Comparison of ENCODE assay signal across 34 cellular contexts in the genomic region with DNA sequence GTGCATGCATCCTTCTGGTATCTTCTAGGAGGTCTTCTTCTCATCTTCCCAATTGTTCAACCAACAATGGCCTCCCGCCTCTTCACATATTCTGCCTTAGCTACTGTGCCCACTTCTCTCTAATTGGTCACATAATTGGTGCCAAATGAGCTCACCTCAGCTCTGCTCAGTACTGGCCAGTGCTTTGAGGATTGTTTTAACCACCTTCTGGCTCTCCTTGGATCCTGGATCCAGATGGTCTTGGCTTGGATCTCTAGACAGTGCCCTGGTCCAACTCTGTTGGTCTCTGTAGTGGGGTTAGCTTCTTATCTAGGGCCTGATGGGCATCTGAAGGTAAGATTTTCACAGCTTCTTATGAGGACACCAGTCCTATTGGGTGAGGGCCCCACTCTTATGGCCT.
"Had no signal": no experiment of that assay in that cellular context is flagged by ENCODE, and none has a peak within 500 bp of the region (broad histone marks: within the 10 kb centered on the region; RNA-seq: fewer than 3 reads in every experiment).

No MANE protein-coding gene starts in this region.

- DNase-seq: Karpas-422, Kasumi-1, MG63, MM.1S, MV-4-11, NCI-H1048, NCI-H1092, NCI-H1092 treated with DMSO at 0.1 percent for 48 hours, NCI-H1105, NCI-H1105 treated with DMSO at 0.1 percent for 48 hours, NCI-H1417, NCI-H1417 treated with DMSO at 0.1 percent for 48 hours, NCI-H1436, NCI-H1436 treated with DMSO at 0.1 percent for 48 hours, NCI-H146, NCI-H1694, NCI-H1694 treated with DMSO at 0.1 percent for 48 hours, NCI-H187, NCI-H187 treated with DMSO at 0.1 percent for 48 hours, NCI-H1930, NCI-H2029, NCI-H2029 treated with DMSO at 0.1 percent for 48 hours, NCI-H2081, NCI-H2081 treated with DMSO at 0.1 percent for 48 hours, NCI-H2107, NCI-H2171, NCI-H2171 treated with DMSO at 0.1 percent for 48 hours, NCI-H2227 treated with DMSO at 0.1 percent for 48 hours, NCI-H226, NCI-H345, NCI-H446, NCI-H446 treated with DMSO at 0.1 percent for 48 hours, NCI-H510A, NCI-H510A treated with DMSO at 0.1 percent for 48 hours had no signal
